ENCODE assay signal across 1 cellular context in the genomic region with DNA sequence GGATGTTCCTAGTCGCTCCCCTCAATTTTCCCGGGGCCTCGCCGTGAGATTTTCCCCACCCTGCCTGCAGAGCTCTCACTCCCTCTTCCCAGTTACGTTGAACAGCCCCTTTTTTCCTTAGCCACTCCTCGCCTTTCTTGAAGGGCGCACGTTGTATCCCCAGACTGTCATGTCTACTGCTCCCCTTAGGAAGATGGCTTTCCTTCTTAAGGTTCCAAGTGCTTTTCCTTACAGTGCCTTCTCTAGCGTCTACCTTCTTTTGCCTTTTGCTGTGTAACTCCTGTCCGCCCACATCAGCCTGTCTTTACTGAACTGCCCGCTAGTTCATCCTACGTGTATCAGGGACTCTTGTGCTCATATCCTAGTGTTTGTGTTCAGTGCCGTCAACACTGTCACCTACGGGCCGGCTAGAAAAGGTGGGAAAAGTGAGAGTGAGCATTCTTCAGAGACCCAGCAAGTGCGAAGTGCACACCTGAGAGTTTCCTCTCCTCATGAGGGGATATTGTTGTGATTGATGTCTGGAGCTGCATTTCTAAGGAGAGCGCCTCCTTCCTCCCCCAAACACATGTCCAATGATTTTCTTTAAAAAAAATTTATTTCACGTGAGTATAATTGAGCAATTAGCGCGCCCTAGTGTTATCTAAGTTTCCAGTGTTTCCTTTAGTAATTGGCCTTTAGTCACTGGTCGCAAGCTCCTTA.
TF ChIP-seq lines count a peak whose summit lies in the region.

No MANE protein-coding gene starts in this region.

TF ChIP-seq in K562, 482 proteins besides CTCF, POLR2A, EP300 and RAD21 (continued from another document and continues in another):
- TF ChIP-seq, protein P1, sequence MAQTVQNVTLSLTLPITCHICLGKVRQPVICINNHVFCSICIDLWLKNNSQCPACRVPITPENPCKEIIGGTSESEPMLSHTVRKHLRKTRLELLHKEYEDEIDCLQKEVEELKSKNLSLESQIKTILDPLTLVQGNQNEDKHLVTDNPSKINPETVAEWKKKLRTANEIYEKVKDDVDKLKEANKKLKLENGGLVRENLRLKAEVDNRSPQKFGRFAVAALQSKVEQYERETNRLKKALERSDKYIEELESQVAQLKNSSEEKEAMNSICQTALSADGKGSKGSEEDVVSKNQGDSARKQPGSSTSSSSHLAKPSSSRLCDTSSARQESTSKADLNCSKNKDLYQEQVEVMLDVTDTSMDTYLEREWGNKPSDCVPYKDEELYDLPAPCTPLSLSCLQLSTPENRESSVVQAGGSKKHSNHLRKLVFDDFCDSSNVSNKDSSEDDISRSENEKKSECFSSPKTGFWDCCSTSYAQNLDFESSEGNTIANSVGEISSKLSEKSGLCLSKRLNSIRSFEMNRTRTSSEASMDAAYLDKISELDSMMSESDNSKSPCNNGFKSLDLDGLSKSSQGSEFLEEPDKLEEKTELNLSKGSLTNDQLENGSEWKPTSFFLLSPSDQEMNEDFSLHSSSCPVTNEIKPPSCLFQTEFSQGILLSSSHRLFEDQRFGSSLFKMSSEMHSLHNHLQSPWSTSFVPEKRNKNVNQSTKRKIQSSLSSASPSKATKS (CRISPR knock-in tag; IDR thresholded peaks at IDR 0.05) = no peak
- TF ChIP-seq, protein P2, sequence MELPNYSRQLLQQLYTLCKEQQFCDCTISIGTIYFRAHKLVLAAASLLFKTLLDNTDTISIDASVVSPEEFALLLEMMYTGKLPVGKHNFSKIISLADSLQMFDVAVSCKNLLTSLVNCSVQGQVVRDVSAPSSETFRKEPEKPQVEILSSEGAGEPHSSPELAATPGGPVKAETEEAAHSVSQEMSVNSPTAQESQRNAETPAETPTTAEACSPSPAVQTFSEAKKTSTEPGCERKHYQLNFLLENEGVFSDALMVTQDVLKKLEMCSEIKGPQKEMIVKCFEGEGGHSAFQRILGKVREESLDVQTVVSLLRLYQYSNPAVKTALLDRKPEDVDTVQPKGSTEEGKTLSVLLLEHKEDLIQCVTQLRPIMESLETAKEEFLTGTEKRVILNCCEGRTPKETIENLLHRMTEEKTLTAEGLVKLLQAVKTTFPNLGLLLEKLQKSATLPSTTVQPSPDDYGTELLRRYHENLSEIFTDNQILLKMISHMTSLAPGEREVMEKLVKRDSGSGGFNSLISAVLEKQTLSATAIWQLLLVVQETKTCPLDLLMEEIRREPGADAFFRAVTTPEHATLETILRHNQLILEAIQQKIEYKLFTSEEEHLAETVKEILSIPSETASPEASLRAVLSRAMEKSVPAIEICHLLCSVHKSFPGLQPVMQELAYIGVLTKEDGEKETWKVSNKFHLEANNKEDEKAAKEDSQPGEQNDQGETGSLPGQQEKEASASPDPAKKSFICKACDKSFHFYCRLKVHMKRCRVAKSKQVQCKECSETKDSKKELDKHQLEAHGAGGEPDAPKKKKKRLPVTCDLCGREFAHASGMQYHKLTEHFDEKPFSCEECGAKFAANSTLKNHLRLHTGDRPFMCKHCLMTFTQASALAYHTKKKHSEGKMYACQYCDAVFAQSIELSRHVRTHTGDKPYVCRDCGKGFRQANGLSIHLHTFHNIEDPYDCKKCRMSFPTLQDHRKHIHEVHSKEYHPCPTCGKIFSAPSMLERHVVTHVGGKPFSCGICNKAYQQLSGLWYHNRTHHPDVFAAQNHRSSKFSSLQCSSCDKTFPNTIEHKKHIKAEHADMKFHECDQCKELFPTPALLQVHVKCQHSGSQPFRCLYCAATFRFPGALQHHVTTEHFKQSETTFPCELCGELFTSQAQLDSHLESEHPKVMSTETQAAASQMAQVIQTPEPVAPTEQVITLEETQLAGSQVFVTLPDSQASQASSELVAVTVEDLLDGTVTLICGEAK (IDR thresholded peaks at IDR 0.05) = peak; percentile 24; the same call in 1 of the 2 replicates
- TF ChIP-seq, protein P2 (CRISPR knock-in tag; IDR thresholded peaks at IDR 0.05) = no peak
- TF ChIP-seq ZC3H11A (IDR thresholded peaks at IDR 0.05; ENCODE audit: low read depth, low read length) (no peak), SAFB (IDR thresholded peaks at IDR 0.05; ENCODE audit: borderline replicate concordance, low read depth, low read length) (no peak), ZNF695 (CRISPR knock-in tag; IDR thresholded peaks at IDR 0.05) (no peak), CBFA2T3 (IDR thresholded peaks at IDR 0.05) (0 out of 2 replicates have a peak, but pooled peaks have one; percentile 9), PCBP2 (IDR thresholded peaks at IDR 0.05; ENCODE audit: low read depth, low read length, poor library complexity, severe bottlenecking) (no peak), CBX1 (IDR thresholded peaks at IDR 0.05; ENCODE audit: low read depth) (no peak), BCL6 (CRISPR knock-in tag; IDR thresholded peaks at IDR 0.05) (no peak), SNRNP70 (optimal IDR thresholded peaks at IDR 0.05; ENCODE audit: low read depth, low read length) (no peak), MYNN (IDR thresholded peaks at IDR 0.05) (no peak), MYNN (CRISPR knock-in tag; IDR thresholded peaks at IDR 0.05) (no peak), TOE1 (IDR thresholded peaks at IDR 0.05; ENCODE audit: borderline replicate concordance) (no peak; the same call in 1 of the 2 replicates), TOE1 (CRISPR knock-in tag; IDR thresholded peaks at IDR 0.05; ENCODE audit: borderline replicate concordance, low read depth) (0 out of 2 replicates have a peak, but pooled peaks have one; percentile 37), GTF2E2 (tag; IDR thresholded peaks at IDR 0.05) (peak; percentile 31; the same call in 1 of the 2 replicates), MEF2A (IDR thresholded peaks at IDR 0.05; ENCODE audit: control insufficient read depth, low read depth, low read length) (no peak), SMAD1 (IDR thresholded peaks at IDR 0.05; ENCODE audit: low read depth, low read length, partially characterized antibody) (no peak), ARID1B (IDR thresholded peaks at IDR 0.05) (no peak; the same call in 1 of the 2 replicates), SAP30 (IDR thresholded peaks at IDR 0.05; ENCODE audit: borderline replicate concordance, insufficient read depth, low read depth, low read length, poor library complexity, severe bottlenecking) (no peak), ZNF12 (CRISPR knock-in tag; IDR thresholded peaks at IDR 0.05) (peak; percentile 94), HOXB6 (CRISPR knock-in tag; IDR thresholded peaks at IDR 0.05; ENCODE audit: borderline replicate concordance) (no peak), MCM2 (IDR thresholded peaks at IDR 0.05; ENCODE audit: low read depth) (no peak), BACH1 (tag; IDR thresholded peaks at IDR 0.05) (no peak), DACH1 (IDR thresholded peaks at IDR 0.05; ENCODE audit: partially characterized antibody) (peak; percentile 38), FOSL1 (tag; conservative IDR thresholded peaks at IDR 0.05) (no peak), EZH2 (IDR thresholded peaks at IDR 0.05; ENCODE audit: borderline replicate concordance, low read depth, low read length) (no peak), ZNF551 (CRISPR knock-in tag; IDR thresholded peaks at IDR 0.05) (no peak), GABPA (tag; conservative IDR thresholded peaks at IDR 0.05; ENCODE audit: low read depth) (no peak), CEBPB (tag; IDR thresholded peaks at IDR 0.05) (peak; percentile 73)
- TF ChIP-seq, protein P3, sequence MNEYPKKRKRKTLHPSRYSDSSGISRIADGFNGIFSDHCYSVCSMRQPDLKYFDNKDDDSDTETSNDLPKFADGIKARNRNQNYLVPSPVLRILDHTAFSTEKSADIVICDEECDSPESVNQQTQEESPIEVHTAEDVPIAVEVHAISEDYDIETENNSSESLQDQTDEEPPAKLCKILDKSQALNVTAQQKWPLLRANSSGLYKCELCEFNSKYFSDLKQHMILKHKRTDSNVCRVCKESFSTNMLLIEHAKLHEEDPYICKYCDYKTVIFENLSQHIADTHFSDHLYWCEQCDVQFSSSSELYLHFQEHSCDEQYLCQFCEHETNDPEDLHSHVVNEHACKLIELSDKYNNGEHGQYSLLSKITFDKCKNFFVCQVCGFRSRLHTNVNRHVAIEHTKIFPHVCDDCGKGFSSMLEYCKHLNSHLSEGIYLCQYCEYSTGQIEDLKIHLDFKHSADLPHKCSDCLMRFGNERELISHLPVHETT (CRISPR knock-in tag; conservative IDR thresholded peaks at IDR 0.05 in 1 of 2, IDR thresholded peaks at IDR 0.05 in 1 of 2) = no peak
- TF ChIP-seq, protein P4, sequence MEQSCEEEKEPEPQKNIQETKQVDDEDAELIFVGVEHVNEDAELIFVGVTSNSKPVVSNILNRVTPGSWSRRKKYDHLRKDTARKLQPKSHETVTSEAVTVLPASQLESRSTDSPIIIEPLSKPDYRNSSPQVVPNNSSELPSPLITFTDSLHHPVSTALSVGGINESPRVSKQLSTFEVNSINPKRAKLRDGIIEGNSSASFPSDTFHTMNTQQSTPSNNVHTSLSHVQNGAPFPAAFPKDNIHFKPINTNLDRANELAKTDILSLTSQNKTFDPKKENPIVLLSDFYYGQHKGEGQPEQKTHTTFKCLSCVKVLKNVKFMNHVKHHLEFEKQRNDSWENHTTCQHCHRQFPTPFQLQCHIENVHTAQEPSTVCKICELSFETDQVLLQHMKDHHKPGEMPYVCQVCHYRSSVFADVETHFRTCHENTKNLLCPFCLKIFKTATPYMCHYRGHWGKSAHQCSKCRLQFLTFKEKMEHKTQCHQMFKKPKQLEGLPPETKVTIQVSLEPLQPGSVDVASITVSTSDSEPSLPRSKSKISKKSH (CRISPR knock-in tag; IDR thresholded peaks at IDR 0.05) = no peak
- TF ChIP-seq, protein P5, sequence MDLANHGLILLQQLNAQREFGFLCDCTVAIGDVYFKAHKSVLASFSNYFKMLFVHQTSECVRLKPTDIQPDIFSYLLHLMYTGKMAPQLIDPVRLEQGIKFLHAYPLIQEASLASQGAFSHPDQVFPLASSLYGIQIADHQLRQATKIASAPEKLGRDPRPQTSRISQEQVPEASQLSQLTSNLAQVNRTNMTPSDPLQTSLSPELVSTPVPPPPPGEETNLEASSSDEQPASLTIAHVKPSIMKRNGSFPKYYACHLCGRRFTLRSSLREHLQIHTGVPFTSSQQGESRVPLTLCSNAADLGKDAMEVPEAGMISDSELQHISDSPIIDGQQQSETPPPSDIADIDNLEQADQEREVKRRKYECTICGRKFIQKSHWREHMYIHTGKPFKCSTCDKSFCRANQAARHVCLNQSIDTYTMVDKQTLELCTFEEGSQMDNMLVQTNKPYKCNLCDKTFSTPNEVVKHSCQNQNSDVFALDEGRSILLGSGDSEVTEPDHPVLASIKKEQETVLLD (IDR thresholded peaks at IDR 0.05) = no peak
- TF ChIP-seq, protein P6, sequence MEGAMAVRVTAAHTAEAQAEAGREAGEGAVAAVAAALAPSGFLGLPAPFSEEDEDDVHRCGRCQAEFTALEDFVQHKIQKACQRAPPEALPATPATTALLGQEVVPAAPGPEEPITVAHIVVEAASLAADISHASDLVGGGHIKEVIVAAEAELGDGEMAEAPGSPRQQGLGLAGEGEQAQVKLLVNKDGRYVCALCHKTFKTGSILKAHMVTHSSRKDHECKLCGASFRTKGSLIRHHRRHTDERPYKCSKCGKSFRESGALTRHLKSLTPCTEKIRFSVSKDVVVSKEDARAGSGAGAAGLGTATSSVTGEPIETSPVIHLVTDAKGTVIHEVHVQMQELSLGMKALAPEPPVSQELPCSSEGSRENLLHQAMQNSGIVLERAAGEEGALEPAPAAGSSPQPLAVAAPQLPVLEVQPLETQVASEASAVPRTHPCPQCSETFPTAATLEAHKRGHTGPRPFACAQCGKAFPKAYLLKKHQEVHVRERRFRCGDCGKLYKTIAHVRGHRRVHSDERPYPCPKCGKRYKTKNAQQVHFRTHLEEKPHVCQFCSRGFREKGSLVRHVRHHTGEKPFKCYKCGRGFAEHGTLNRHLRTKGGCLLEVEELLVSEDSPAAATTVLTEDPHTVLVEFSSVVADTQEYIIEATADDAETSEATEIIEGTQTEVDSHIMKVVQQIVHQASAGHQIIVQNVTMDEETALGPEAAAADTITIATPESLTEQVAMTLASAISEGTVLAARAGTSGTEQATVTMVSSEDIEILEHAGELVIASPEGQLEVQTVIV (CRISPR knock-in tag; IDR thresholded peaks at IDR 0.05; ENCODE audit: borderline replicate concordance) = no peak
- TF ChIP-seq, protein P7, sequence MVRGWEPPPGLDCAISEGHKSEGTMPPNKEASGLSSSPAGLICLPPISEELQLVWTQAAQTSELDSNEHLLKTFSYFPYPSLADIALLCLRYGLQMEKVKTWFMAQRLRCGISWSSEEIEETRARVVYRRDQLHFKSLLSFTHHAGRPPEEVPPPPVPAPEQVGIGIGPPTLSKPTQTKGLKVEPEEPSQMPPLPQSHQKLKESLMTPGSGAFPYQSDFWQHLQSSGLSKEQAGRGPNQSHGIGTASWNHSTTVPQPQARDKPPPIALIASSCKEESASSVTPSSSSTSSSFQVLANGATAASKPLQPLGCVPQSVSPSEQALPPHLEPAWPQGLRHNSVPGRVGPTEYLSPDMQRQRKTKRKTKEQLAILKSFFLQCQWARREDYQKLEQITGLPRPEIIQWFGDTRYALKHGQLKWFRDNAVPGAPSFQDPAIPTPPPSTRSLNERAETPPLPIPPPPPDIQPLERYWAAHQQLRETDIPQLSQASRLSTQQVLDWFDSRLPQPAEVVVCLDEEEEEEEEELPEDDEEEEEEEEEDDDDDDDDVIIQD (CRISPR knock-in tag; IDR thresholded peaks at IDR 0.05) = no peak
- TF ChIP-seq, protein P8, sequence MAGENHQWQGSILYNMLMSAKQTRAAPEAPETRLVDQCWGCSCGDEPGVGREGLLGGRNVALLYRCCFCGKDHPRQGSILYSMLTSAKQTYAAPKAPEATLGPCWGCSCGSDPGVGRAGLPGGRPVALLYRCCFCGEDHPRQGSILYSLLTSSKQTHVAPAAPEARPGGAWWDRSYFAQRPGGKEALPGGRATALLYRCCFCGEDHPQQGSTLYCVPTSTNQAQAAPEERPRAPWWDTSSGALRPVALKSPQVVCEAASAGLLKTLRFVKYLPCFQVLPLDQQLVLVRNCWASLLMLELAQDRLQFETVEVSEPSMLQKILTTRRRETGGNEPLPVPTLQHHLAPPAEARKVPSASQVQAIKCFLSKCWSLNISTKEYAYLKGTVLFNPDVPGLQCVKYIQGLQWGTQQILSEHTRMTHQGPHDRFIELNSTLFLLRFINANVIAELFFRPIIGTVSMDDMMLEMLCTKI (IDR thresholded peaks at IDR 0.05; ENCODE audit: partially characterized antibody) = no peak
